In genomic region chr15:83115831-83116565, GRCh38 we compare ENCODE assay signal across 12 cellular contexts. TPM values are rescaled to one million over a fixed set of nuclear protein-coding genes. Genes with fewer than 3 reads are reported as not detected.
A peak's percentile ranks its signal among the peaks of the same experiment; 100 is the strongest.
DNase-seq lines count a peak whose midpoint lies in the region; ATAC-seq, FAIRE-seq and TF ChIP-seq lines count a peak whose summit lies in the region.
"Had no signal": no experiment of that assay in that cellular context is flagged by ENCODE, and none has a peak within 500 bp of the region (broad histone marks: within the 10 kb centered on the region; RNA-seq: fewer than 3 reads in every experiment).

No MANE protein-coding gene starts in this region.

- ATAC-seq in HG02938 (IDR thresholded peaks at IDR 0.05; ENCODE audit: unreplicated experiment) = peak; percentile 74
- ATAC-seq in activated CD8-positive, alpha-beta T cell treated with anti-CD3 and anti-CD28 coated beads for 36 hours = peak; percentile 70
- ATAC-seq in left colon = no peak

- intact Hi-C loops in activated CD8-positive, alpha-beta T cell treated with anti-CD3 and anti-CD28 coated beads for 36 hours (cut with micrococcal nuclease) = no loop called here
- intact Hi-C loops in left colon (cut with DNase I, micrococcal nuclease) = no loop called here

- no peak overlapping the region for H3K4me3 Mint-ChIP-seq in activated CD8-positive, alpha-beta T cell treated with anti-CD3 and anti-CD28 coated beads for 36 hours
- H3K4me3 Mint-ChIP-seq: neural crest cell had no signal

- no peak for TF ChIP-seq CTCF in GM20000 (IDR thresholded peaks at IDR 0.05; ENCODE audit: extremely low read depth, missing control alignments)
- no peak for TF ChIP-seq CTCF in activated CD8-positive, alpha-beta T cell treated with anti-CD3 and anti-CD28 coated beads for 36 hours (IDR thresholded peaks at IDR 0.05)

- H3K27ac Mint-ChIP-seq in activated CD8-positive, alpha-beta T cell treated with anti-CD3 and anti-CD28 coated beads for 36 hours = no peak overlapping the region

- peaks cover 6% of the 10 kb centered on the region for H3K27me3 Mint-ChIP-seq in activated CD8-positive, alpha-beta T cell treated with anti-CD3 and anti-CD28 coated beads for 36 hours

- no peaks in the 10 kb centered on the region for H3K4me1 Mint-ChIP-seq in activated CD8-positive, alpha-beta T cell treated with anti-CD3 and anti-CD28 coated beads for 36 hours (ENCODE audit: low read depth)

- POLR2A ChIA-PET in activated CD8-positive, alpha-beta T cell treated with anti-CD3 and anti-CD28 coated beads for 36 hours (lab: Charles Lee) = no interaction called here

- DNase-seq in GM18507 (ENCODE audit: extremely low spot score, insufficient read length, low read depth) (no peak), GM20000 (ENCODE audit: low spot score) (peak; percentile 45), middle frontal gyrus (ENCODE audit: extremely low spot score, low spot score) (no peak), iPS-NIHi7 (ENCODE audit: extremely low spot score) (no peak), NCI-H2171 (lab: John Stamatoyannopoulos, UW) (no peak), left colon (no peak)
- no peak for DNase-seq in activated CD8-positive, alpha-beta T cell treated with anti-CD3 and anti-CD28 coated beads for 36 hours
- DNase-seq: aorta, MM.1S, sigmoid colon had no signal

- CTCF ChIA-PET in activated CD8-positive, alpha-beta T cell treated with anti-CD3 and anti-CD28 coated beads for 36 hours (lab: Charles Lee) = no interaction called here

- no peaks in the 10 kb centered on the region for H3K36me3 Mint-ChIP-seq in activated CD8-positive, alpha-beta T cell treated with anti-CD3 and anti-CD28 coated beads for 36 hours (ENCODE audit: low read depth)

- no peaks in the 10 kb centered on the region for H3K9me3 Mint-ChIP-seq in activated CD8-positive, alpha-beta T cell treated with anti-CD3 and anti-CD28 coated beads for 36 hours

- FAIRE-seq in GM18507 (lab: Jason Lieb, UNC) = peak; percentile 26

RNA-seq across cellular contexts. Expression of gene TM6SF1, which starts 8.6 kb away (rescaled TPM):
- 1 to 10 TPM; 5.6 TPM for total RNA-seq in activated CD8-positive, alpha-beta T cell treated with anti-CD3 and anti-CD28 coated beads for 36 hours
- total RNA-seq in left colon = 1 to 10 TPM in 1 of 2 donors, under 1 TPM in 1; 0.67 to 2.0 TPM

RNA-seq across cellular contexts. Expression of gene BTBD1, which starts 48.9 kb away (rescaled TPM):
- 10 to 100 TPM; 63.3 to 63.8 TPM for total RNA-seq in activated CD8-positive, alpha-beta T cell treated with anti-CD3 and anti-CD28 coated beads for 36 hours
- 10 to 100 TPM; 62.8 to 70.1 TPM for total RNA-seq in left colon
